32 cellular contexts compared by ENCODE assay signal in genomic region chr4:21964762-21965319, GRCh38. TPM values are rescaled to one million over a fixed set of nuclear protein-coding genes. Genes with fewer than 3 reads are reported as not detected.
"Had no signal": no experiment of that assay in that cellular context is flagged by ENCODE, and none has a peak within 500 bp of the region (broad histone marks: within the 10 kb centered on the region; RNA-seq: fewer than 3 reads in every experiment).

No MANE protein-coding gene starts in this region.

- H3K4me3 ChIP-seq: adrenal gland, body of pancreas, breast epithelium had no signal

- H3K36me3 ChIP-seq: adrenal gland, brain microvascular endothelial cell, breast epithelium had no signal

- H3K27me3 ChIP-seq: adrenal gland, body of pancreas, brain microvascular endothelial cell, breast epithelium had no signal

- H3K27ac ChIP-seq: adrenal gland, body of pancreas, brain microvascular endothelial cell, breast epithelium, VCaP had no signal

- H3K9me3 ChIP-seq: adrenal gland, body of pancreas, breast epithelium had no signal

- ATAC-seq: activated CD8-positive, alpha-beta T cell treated with anti-CD3 and anti-CD28 coated beads for 36 hours; activated naive CD4-positive, alpha-beta T cell treated with anti-CD3 and anti-CD28 coated beads, Interleukin-2, amount 50 U/mL, for 72 hours; activated T-cell treated with anti-CD3 and anti-CD28 coated beads, Interleukin-2, amount 50 U/mL, for 4 hours; activated T-cell treated with anti-CD3 and anti-CD28 coated beads, Interleukin-2, amount 50 U/mL, for 72 hours; activated T-helper 17 cell treated with anti-CD3 and anti-CD28 coated beads, Interleukin-2, amount 50 U/mL, for 72 hours; body of pancreas had no signal

- DNase-seq: activated B cell treated with CpG ODN at 0.5 μM for 24 hours; activated CD4-positive, alpha-beta memory T cell treated with anti-CD3 and anti-CD28 coated beads for 36 hours; activated CD4-positive, alpha-beta T cell treated with anti-CD3 and anti-CD28 coated beads for 4 hours; activated CD4-positive, alpha-beta T cell treated with anti-CD3 and anti-CD28 coated beads, Interleukin-2, amount 10 ng/mL, durations not matched to agents 24 days and 14 days; activated CD4-positive, alpha-beta T cell treated with anti-CD3 and anti-CD28 coated beads, Interleukin-2, amount 50 U/mL, for 1 hour; activated CD4-positive, alpha-beta T cell treated with anti-CD3 and anti-CD28 coated beads, Interleukin-2, amount 50 U/mL, for 4 hours; activated CD4-positive, CD25-positive, alpha-beta regulatory T cell treated with anti-CD3 and anti-CD28 coated beads, Interleukin-2, amount 50 U/mL, for 72 hours; activated CD8-positive, alpha-beta memory T cell treated with anti-CD3 and anti-CD28 coated beads, Interleukin-2, amount 50 U/mL, for 4 hours; activated CD8-positive, alpha-beta T cell treated with anti-CD3 and anti-CD28 coated beads for 36 hours; activated effector memory CD4-positive, alpha-beta T cell treated with anti-CD3 and anti-CD28 coated beads, Interleukin-2, amount 50 U/mL, for 16 hours; activated gamma-delta T cell treated with Interleukin-2 at 50 U/mL for 16 hours; activated naive CD4-positive, alpha-beta T cell; activated naive CD4-positive, alpha-beta T cell treated with anti-CD3 and anti-CD28 coated beads for 36 hours; activated naive CD4-positive, alpha-beta T cell treated with anti-CD3 and anti-CD28 coated beads, Interleukin-2, amount 50 U/mL, for 16 hours; activated naive CD8-positive, alpha-beta T cell treated with anti-CD3 and anti-CD28 coated beads for 36 hours; activated T-cell treated with anti-CD3 and anti-CD28 coated beads for 4 hours; activated T-cell treated with anti-CD3 and anti-CD28 coated beads, Interleukin-2, amount 50 U/mL, for 1 hour; activated T-cell treated with anti-CD3 and anti-CD28 coated beads, Interleukin-2, amount 50 U/mL, for 4 hours; activated T-cell treated with anti-CD3 and anti-CD28 coated beads, Interleukin-2, amount 50 U/mL, for 72 hours; adrenal gland; amniotic stem cell; aorta; body of pancreas; brain microvascular endothelial cell; central memory CD4-positive, alpha-beta T cell; T-helper 1 cell; T-helper 2 cell; T-helper 9 cell had no signal

RNA-seq across cellular contexts. Expression of gene KCNIP4, which starts 16.3 kb away (rescaled TPM):
- polyA plus RNA-seq: aorta had no signal
